In the genomic region with DNA sequence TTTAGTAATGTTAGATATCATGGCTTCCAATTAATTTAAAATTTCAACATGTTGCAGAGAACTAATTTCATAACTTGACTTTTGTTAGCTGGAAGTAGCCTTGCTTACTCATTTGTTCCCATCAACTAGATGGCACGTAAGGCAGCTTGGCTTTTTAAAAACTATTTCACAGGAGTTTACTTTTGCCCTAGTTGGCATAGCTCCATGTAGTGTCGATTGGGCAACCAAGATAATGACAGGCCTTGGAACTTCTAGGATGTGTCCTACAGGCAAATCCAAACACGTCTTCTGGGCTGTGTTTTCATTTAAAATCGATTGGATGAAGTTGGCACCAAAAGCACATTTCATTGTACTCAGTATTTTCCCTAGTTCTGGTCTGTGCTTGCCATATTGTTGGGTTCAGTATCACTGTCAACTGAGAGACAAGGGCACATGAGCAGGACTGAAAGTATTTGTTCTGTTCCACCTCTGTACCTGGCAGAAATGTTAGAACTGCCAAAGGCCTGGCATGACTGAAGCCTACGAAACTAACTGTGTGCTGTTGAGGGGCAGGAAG, we compare ENCODE assay signal across 11 cellular contexts. TPM values are rescaled to one million over a fixed set of nuclear protein-coding genes. Genes with fewer than 3 reads are reported as not detected.
A peak's percentile ranks its signal among the peaks of the same experiment; 100 is the strongest.
DNase-seq lines count a peak whose midpoint lies in the region; ATAC-seq and TF ChIP-seq lines count a peak whose summit lies in the region.
"Had no signal": no experiment of that assay in that cellular context is flagged by ENCODE, and none has a peak within 500 bp of the region (broad histone marks: within the 10 kb centered on the region; RNA-seq: fewer than 3 reads in every experiment).

No MANE protein-coding gene starts in this region.

- H3K27me3 ChIP-seq in A673 (replicated peaks; ENCODE audit: insufficient read depth, low read depth, low read length, poor library complexity) = no peaks in the 10 kb centered on the region

- peaks cover 13% of the 10 kb centered on the region for H3K4me1 ChIP-seq in A673 (ENCODE audit: insufficient read depth, low read length, poor library complexity, severe bottlenecking)

- no peaks in the 10 kb centered on the region for H3K9me3 ChIP-seq in A673 (ENCODE audit: low read depth, low read length, poor library complexity, severe bottlenecking)

- POLR2A ChIA-PET in A673 (lab: Charles Lee; ENCODE audit: low non-redundant PET) = no interaction called here

- BruUV-seq in A673 (replicated peaks; lab: Mats Ljungman, UMichigan) = no TSS peak

- no peak for TF ChIP-seq CTCF in A673 (conservative IDR thresholded peaks at IDR 0.05; ENCODE audit: low read depth, low read length)

- H3K27ac ChIP-seq in A673 (ENCODE audit: low read depth, low read length, poor library complexity, severe bottlenecking) = no peak overlapping the region
- peak overlapping the region; percentile 33 for H3K27ac ChIP-seq in caudate nucleus (ENCODE audit: low read depth, low read length)

- no peak for ATAC-seq in HG03457 (IDR thresholded peaks at IDR 0.05; ENCODE audit: unreplicated experiment)
- no peak for ATAC-seq in GM18870 (IDR thresholded peaks at IDR 0.05; ENCODE audit: unreplicated experiment)
- ATAC-seq: naive thymus-derived CD4-positive, alpha-beta T cell had no signal

- H3K36me3 ChIP-seq in A673 (ENCODE audit: insufficient read depth, low read length, poor library complexity, severe bottlenecking) = peaks cover 17% of the 10 kb centered on the region

- DNase-seq in A673 (ENCODE audit: low spot score) (peak; percentile 45), NCI-H1105 (lab: John Stamatoyannopoulos, UW) (peak; percentile 71), caudate nucleus (lab: John Stamatoyannopoulos, UW) (peak in 2 of 61 donors; percentile 2 to 10), lung microvascular endothelial cell (ENCODE audit: low read depth in 2 of 2) (peak; percentile 83 to 88)
- DNase-seq in activated naive CD4-positive, alpha-beta T cell treated with anti-CD3 and anti-CD28 coated beads, Interleukin-2, amount 50 U/mL, for 16 hours = no peak
- DNase-seq in effector CD4-positive, alpha-beta T cell = no peak
- DNase-seq: activated CD4-positive, alpha-beta memory T cell treated with anti-CD3 and anti-CD28 coated beads for 36 hours; CD4-positive, alpha-beta T cell; naive thymus-derived CD4-positive, alpha-beta T cell had no signal

- CTCF ChIA-PET in A673 (lab: Charles Lee) = no interaction called here

- H3K4me3 ChIP-seq in A673 (ENCODE audit: low read depth, low read length, poor library complexity, severe bottlenecking) = no peak overlapping the region

- intact Hi-C loops in A673 (cut with micrococcal nuclease; ENCODE audit: unreplicated experiment) = no loop called here

RNA-seq across cellular contexts. Expression of a gene that starts 29.4 kb away (rescaled TPM):
- 101 and 106 TPM in 2 replicates for total RNA-seq in A673 (2021)
- 97.2 and 107 TPM in 2 replicates for total RNA-seq in lung microvascular endothelial cell

RNA-seq across cellular contexts. Expression of a gene that starts 29.7 kb away (rescaled TPM):
- total RNA-seq in A673 (2021) (136 and 137 TPM in 2 replicates), lung microvascular endothelial cell (130 and 150 TPM in 2 replicates)

Comparison
In these comparisons a context has a peak if more than half of its experiments do, and no peak if none do; other contexts are left out.
1. DNase-seq: peak in A673 (single experiment), NCI-H1105 (single experiment) and lung microvascular endothelial cell (2 of 2); none in activated naive CD4-positive, alpha-beta T cell treated with anti-CD3 and anti-CD28 coated beads, Interleukin-2, amount 50 U/mL, for 16 hours (single experiment) and effector CD4-positive, alpha-beta T cell (single experiment).